Comparison of ENCODE assay signal across 14 cellular contexts in genomic region chr18:72869786-72870185, GRCh38. TPM values are rescaled to one million over a fixed set of nuclear protein-coding genes. Genes with fewer than 3 reads are reported as not detected.
DNase-seq lines count a peak whose midpoint lies in the region; ATAC-seq and TF ChIP-seq lines count a peak whose summit lies in the region.
"Had no signal": no experiment of that assay in that cellular context is flagged by ENCODE, and none has a peak within 500 bp of the region (broad histone marks: within the 10 kb centered on the region; RNA-seq: fewer than 3 reads in every experiment).

No MANE protein-coding gene starts in this region.

- H3K27ac ChIP-seq in endodermal cell (ENCODE audit: low read depth, low read length), result no peak overlapping the region
- H3K27ac ChIP-seq in neural progenitor cell, result no peak overlapping the region
- H3K27ac ChIP-seq: SK-N-MC, skin epidermis, vagina had no signal

- peak; percentile 34 for ATAC-seq in HG02642 (IDR thresholded peaks at IDR 0.05; ENCODE audit: poor library complexity, unreplicated experiment)

- H3K27me3 Mint-ChIP-seq in endodermal cell (ENCODE audit: insufficient read depth) (peaks cover 61% of the 10 kb centered on the region), neural progenitor cell (ENCODE audit: insufficient read depth, low read depth) (peaks cover 32% of the 10 kb centered on the region)
- H3K27me3 Mint-ChIP-seq in activated T-helper 2 cell treated with anti-CD3 and anti-CD28 coated beads, Interferon-gamma antibody, Interleukin-2, Interleukin-4, amounts not matched to agents 10 μg/mL and 5 μg/mL and 100 μg/mL, durations not matched to agents 14 hours and 24 hours and 36 hours (ENCODE audit: low read depth), result peaks cover 35% of the 10 kb centered on the region

- no peaks in the 10 kb centered on the region for H3K36me3 Mint-ChIP-seq in endodermal cell (ENCODE audit: low read depth)
- H3K36me3 Mint-ChIP-seq in neural progenitor cell, result no peaks in the 10 kb centered on the region
- no peaks in the 10 kb centered on the region for H3K36me3 Mint-ChIP-seq in activated T-helper 2 cell treated with anti-CD3 and anti-CD28 coated beads, Interferon-gamma antibody, Interleukin-2, Interleukin-4, amounts not matched to agents 10 μg/mL and 5 μg/mL and 100 μg/mL, durations not matched to agents 14 hours and 24 hours and 36 hours (ENCODE audit: low read depth)

- H3K36me3 ChIP-seq in endodermal cell (ENCODE audit: control insufficient read depth, insufficient read depth, low read length) (no peaks in the 10 kb centered on the region), neural progenitor cell (no peaks in the 10 kb centered on the region)
- H3K36me3 ChIP-seq: vagina had no signal

- peak overlapping the region; percentile 97 for H2AFZ ChIP-seq in neural progenitor cell (replicated peaks)

- 16 to 25% methylated on average over 11 to 17 of the region's 17 CpGs for WGBS in endodermal cell (ENCODE audit: insufficient coverage in 1 of 2, insufficient read length in 1 of 2), 2 experiments

- H3K4me2 ChIP-seq in neural progenitor cell, result peak overlapping the region; percentile 99

- peak; percentile 36 for TF ChIP-seq CTCF in GM10266 (IDR thresholded peaks at IDR 0.05; ENCODE audit: control insufficient read depth, insufficient read depth, low read depth, missing control alignments)
- TF ChIP-seq CTCF in endodermal cell (conservative IDR thresholded peaks at IDR 0.05), result no peak
- TF ChIP-seq CTCF in neural progenitor cell (IDR thresholded peaks at IDR 0.05), result no peak

- H3K4me3 ChIP-seq in endodermal cell (ENCODE audit: low read length) (peak overlapping the region; percentile 77), neural progenitor cell (peak overlapping the region; percentile 63)
- H3K4me3 ChIP-seq: SK-N-MC, skin epidermis, vagina had no signal

- peaks cover 9% of the 10 kb centered on the region for H4K20me1 ChIP-seq in neural progenitor cell (ENCODE audit: low read depth)

- intact Hi-C loops in activated T-helper 2 cell treated with anti-CD3 and anti-CD28 coated beads, Interferon-gamma antibody, Interleukin-2, Interleukin-4, amounts not matched to agents 10 μg/mL and 5 μg/mL and 100 μg/mL, durations not matched to agents 14 hours and 24 hours and 36 hours (cut with micrococcal nuclease), result loop anchor here (5.0 kb wide), 1 partner anchor 327 kb away; the partner anchor contains the start of gene CBLN2

- peak overlapping the region; percentile 50 for H3K4me3 Mint-ChIP-seq in endodermal cell
- H3K4me3 Mint-ChIP-seq in neural progenitor cell, result peak overlapping the region; percentile 75
- H3K4me3 Mint-ChIP-seq in activated T-helper 2 cell treated with anti-CD3 and anti-CD28 coated beads, Interferon-gamma antibody, Interleukin-2, Interleukin-4, amounts not matched to agents 10 μg/mL and 5 μg/mL and 100 μg/mL, durations not matched to agents 14 hours and 24 hours and 36 hours (ENCODE audit: low read depth), result no peak overlapping the region
- H3K4me3 Mint-ChIP-seq: dendritic cell treated with granulocyte-macrophage colony-stimulating factor and Interleukin-4, amounts not matched to agents 40 ng/mL and 50 ng/mL, for 4 days had no signal

- H3K4me1 Mint-ChIP-seq in endodermal cell (peaks cover 10% of the 10 kb centered on the region), neural progenitor cell (peaks cover 3% of the 10 kb centered on the region)
- H3K4me1 Mint-ChIP-seq in activated T-helper 2 cell treated with anti-CD3 and anti-CD28 coated beads, Interferon-gamma antibody, Interleukin-2, Interleukin-4, amounts not matched to agents 10 μg/mL and 5 μg/mL and 100 μg/mL, durations not matched to agents 14 hours and 24 hours and 36 hours (ENCODE audit: low read depth), result no peaks in the 10 kb centered on the region

- no peaks in the 10 kb centered on the region for H3K4me1 ChIP-seq in endodermal cell (ENCODE audit: control insufficient read depth, insufficient read depth, low read length)
- peaks cover 6% of the 10 kb centered on the region for H3K4me1 ChIP-seq in neural progenitor cell

- H3K9ac ChIP-seq in endodermal cell (ENCODE audit: extremely low read depth, low read length, poor library complexity, severe bottlenecking) (no peak overlapping the region), neural progenitor cell (no peak overlapping the region)

- H3K79me2 ChIP-seq in neural progenitor cell (ENCODE audit: low read depth), result no peaks in the 10 kb centered on the region

- DNase-seq in GM10266 (ENCODE audit: extremely low spot score) (peak; percentile 71), endodermal cell (peak; percentile 61), neural progenitor cell (ENCODE audit: low spot score) (peak; percentile 50), NCI-H1694 (lab: John Stamatoyannopoulos, UW) (no peak), T-helper 1 cell (no peak)
- no peak for DNase-seq in stimulated activated CD4-positive, alpha-beta T cell treated with anti-CD3 and anti-CD28 coated beads, Interleukin-12 subunit alpha, Interleukin-12 subunit beta, amount 100 ng/mL, for 4 hours
- DNase-seq in activated T-helper 2 cell treated with anti-CD3 and anti-CD28 coated beads, Interferon-gamma antibody, Interleukin-2, Interleukin-4, amounts not matched to agents 10 μg/mL and 5 μg/mL and 100 μg/mL, durations not matched to agents 14 hours and 24 hours and 36 hours (ENCODE audit: low spot score), result no peak
- DNase-seq: activated CD4-positive, alpha-beta T cell treated with anti-CD3 and anti-CD28 coated beads for 4 hours; NCI-H526 had no signal

- H3K9me3 ChIP-seq in endodermal cell (ENCODE audit: control insufficient read depth, low read length) (no peaks in the 10 kb centered on the region), neural progenitor cell (ENCODE audit: low read depth) (no peaks in the 10 kb centered on the region)
- H3K9me3 ChIP-seq: vagina had no signal

- H3K27ac Mint-ChIP-seq in endodermal cell, result no peak overlapping the region
- H3K27ac Mint-ChIP-seq in neural progenitor cell, result no peak overlapping the region
- no peak overlapping the region for H3K27ac Mint-ChIP-seq in activated T-helper 2 cell treated with anti-CD3 and anti-CD28 coated beads, Interferon-gamma antibody, Interleukin-2, Interleukin-4, amounts not matched to agents 10 μg/mL and 5 μg/mL and 100 μg/mL, durations not matched to agents 14 hours and 24 hours and 36 hours
- H3K27ac Mint-ChIP-seq: dendritic cell treated with granulocyte-macrophage colony-stimulating factor and Interleukin-4, amounts not matched to agents 40 ng/mL and 50 ng/mL, for 4 days had no signal

- H3K9me3 Mint-ChIP-seq in endodermal cell, result no peaks in the 10 kb centered on the region
- H3K9me3 Mint-ChIP-seq in neural progenitor cell, result no peaks in the 10 kb centered on the region
- no peaks in the 10 kb centered on the region for H3K9me3 Mint-ChIP-seq in activated T-helper 2 cell treated with anti-CD3 and anti-CD28 coated beads, Interferon-gamma antibody, Interleukin-2, Interleukin-4, amounts not matched to agents 10 μg/mL and 5 μg/mL and 100 μg/mL, durations not matched to agents 14 hours and 24 hours and 36 hours
- H3K9me3 Mint-ChIP-seq: dendritic cell treated with granulocyte-macrophage colony-stimulating factor and Interleukin-4, amounts not matched to agents 40 ng/mL and 50 ng/mL, for 4 days had no signal

- H3F3A ChIP-seq in neural progenitor cell (ENCODE audit: low read depth), result peaks cover 4% of the 10 kb centered on the region

- H3K27me3 ChIP-seq in endodermal cell (ENCODE audit: control insufficient read depth, insufficient read depth, low read length, poor library complexity, severe bottlenecking) (peaks cover 62% of the 10 kb centered on the region), neural progenitor cell (peaks cover 77% of the 10 kb centered on the region)
- H3K27me3 ChIP-seq: vagina had no signal

RNA-seq across cellular contexts. Expression of gene NETO1, which starts 2.0 kb away (rescaled TPM):
- total RNA-seq in endodermal cell, result 1 to 10 TPM; 4.2 to 6.5 TPM
- 4.5 TPM for polyA plus RNA-seq in endodermal cell (2013, experiment 1 of 2)
- 3.6 TPM for polyA plus RNA-seq in endodermal cell (2013, experiment 2 of 2)
- 0.71 and 3.2 TPM in 2 replicates for total RNA-seq in neural progenitor cell (ENCODE audit: low replicate concordance)
- total RNA-seq in activated T-helper 2 cell treated with anti-CD3 and anti-CD28 coated beads, Interferon-gamma antibody, Interleukin-2, Interleukin-4, amounts not matched to agents 10 μg/mL and 5 μg/mL and 100 μg/mL, durations not matched to agents 14 hours and 24 hours and 36 hours, result 0.18 TPM in 1 of 2 replicates, not detected in the other
- total RNA-seq: vagina had no signal

Comparison
In these comparisons a context has a peak if more than half of its experiments do, and no peak if none do; other contexts are left out.
1. DNase-seq: peak in GM10266 (single experiment), endodermal cell (single experiment) and neural progenitor cell (single experiment); none in stimulated activated CD4-positive, alpha-beta T cell treated with anti-CD3 and anti-CD28 coated beads, Interleukin-12 subunit alpha, Interleukin-12 subunit beta, amount 100 ng/mL, for 4 hours (single experiment), activated T-helper 2 cell treated with anti-CD3 and anti-CD28 coated beads, Interferon-gamma antibody, Interleukin-2, Interleukin-4, amounts not matched to agents 10 μg/mL and 5 μg/mL and 100 μg/mL, durations not matched to agents 14 hours and 24 hours and 36 hours (single experiment), NCI-H1694 (single experiment) and T-helper 1 cell (0 of 5).